In the genomic region with DNA sequence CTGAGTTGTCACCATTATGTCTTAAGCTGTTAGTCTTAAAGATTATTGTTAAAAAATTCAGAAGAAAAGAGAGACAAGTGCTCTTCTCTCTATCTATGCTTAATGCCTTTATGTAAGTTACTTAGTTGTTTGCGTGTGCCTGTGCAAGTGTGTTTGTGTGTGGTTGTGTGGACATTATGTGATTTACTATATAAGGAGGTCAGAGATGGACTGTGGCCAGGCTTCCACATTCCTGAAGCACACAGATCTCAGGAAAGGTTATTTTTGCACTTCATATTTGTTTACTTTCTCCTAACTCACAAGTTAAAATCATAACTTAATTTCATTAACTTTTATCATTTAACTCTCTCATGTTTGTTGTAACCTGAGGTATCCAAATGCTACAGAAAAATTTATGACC, we compare ENCODE assay signal across 16 cellular contexts. TPM values are rescaled to one million over a fixed set of nuclear protein-coding genes. Genes with fewer than 3 reads are reported as not detected.
"Had no signal": no experiment of that assay in that cellular context is flagged by ENCODE, and none has a peak within 500 bp of the region (broad histone marks: within the 10 kb centered on the region; RNA-seq: fewer than 3 reads in every experiment).

No MANE protein-coding gene starts in this region.

- H3K36me3 ChIP-seq: ovary, right atrium auricular region, uterus had no signal

- DNase-seq: effector memory CD4-positive, alpha-beta T cell; heart left ventricle; hippocampal formation; kidney glomerular epithelial cell; lower lobe of right lung; natural killer cell; ovary; sigmoid colon; small intestine; stimulated activated CD4-positive, alpha-beta T cell treated with anti-CD3 and anti-CD28 coated beads, Interleukin-12 subunit alpha, Interleukin-12 subunit beta, amount 100 ng/mL, for 4 hours; stimulated activated naive CD4-positive, alpha-beta T cell; uterus had no signal

- ATAC-seq: esophagus mucosa, left lobe of liver, lower lobe of right lung, natural killer cell had no signal

- H3K4me1 ChIP-seq: lower lobe of right lung, right atrium auricular region, uterus had no signal

- H3K27me3 ChIP-seq: heart left ventricle, ovary, right atrium auricular region, sigmoid colon, uterus had no signal

- H3K27ac ChIP-seq: lower lobe of right lung, ovary, right atrium auricular region, sigmoid colon, uterus had no signal

- H3K9me3 ChIP-seq: heart left ventricle, lower lobe of right lung, ovary, right atrium auricular region, sigmoid colon, uterus had no signal

- H3K4me3 ChIP-seq: heart left ventricle, lower lobe of right lung, ovary, right atrium auricular region, sigmoid colon, uterus had no signal

RNA-seq across cellular contexts. Expression of a gene that starts 26.5 kb away (rescaled TPM):
- total RNA-seq: glomerular endothelial cell had no signal
